ENCODE assay signal across 2 cellular contexts in the genomic region with DNA sequence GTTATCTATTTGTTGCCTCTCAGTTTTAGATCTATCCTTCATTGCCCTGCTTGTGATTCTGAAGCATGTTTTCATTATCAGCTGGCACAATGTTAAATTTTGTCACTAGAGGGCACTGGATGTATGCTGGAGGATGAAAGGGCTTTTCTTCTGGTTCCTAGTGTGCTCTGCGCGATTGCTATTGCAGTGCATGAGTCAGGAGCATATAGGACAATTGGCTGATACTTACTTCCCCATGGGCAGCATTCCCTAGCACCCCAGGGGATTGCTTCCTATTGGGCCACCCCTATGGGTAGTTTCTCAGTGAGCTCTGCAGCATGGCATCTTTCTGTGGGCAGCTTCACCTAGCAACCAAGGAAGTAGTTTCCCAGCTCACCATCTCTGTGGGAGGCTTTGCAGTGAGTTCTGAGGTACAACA.
A peak's percentile ranks its signal among the peaks of the same experiment; 100 is the strongest.
TF ChIP-seq lines count a peak whose summit lies in the region.

No MANE protein-coding gene starts in this region.

TF ChIP-seq in HCT116, 20 proteins besides CTCF, POLR2A, EP300 and RAD21 (continued from another document):
- TF ChIP-seq, protein P1, sequence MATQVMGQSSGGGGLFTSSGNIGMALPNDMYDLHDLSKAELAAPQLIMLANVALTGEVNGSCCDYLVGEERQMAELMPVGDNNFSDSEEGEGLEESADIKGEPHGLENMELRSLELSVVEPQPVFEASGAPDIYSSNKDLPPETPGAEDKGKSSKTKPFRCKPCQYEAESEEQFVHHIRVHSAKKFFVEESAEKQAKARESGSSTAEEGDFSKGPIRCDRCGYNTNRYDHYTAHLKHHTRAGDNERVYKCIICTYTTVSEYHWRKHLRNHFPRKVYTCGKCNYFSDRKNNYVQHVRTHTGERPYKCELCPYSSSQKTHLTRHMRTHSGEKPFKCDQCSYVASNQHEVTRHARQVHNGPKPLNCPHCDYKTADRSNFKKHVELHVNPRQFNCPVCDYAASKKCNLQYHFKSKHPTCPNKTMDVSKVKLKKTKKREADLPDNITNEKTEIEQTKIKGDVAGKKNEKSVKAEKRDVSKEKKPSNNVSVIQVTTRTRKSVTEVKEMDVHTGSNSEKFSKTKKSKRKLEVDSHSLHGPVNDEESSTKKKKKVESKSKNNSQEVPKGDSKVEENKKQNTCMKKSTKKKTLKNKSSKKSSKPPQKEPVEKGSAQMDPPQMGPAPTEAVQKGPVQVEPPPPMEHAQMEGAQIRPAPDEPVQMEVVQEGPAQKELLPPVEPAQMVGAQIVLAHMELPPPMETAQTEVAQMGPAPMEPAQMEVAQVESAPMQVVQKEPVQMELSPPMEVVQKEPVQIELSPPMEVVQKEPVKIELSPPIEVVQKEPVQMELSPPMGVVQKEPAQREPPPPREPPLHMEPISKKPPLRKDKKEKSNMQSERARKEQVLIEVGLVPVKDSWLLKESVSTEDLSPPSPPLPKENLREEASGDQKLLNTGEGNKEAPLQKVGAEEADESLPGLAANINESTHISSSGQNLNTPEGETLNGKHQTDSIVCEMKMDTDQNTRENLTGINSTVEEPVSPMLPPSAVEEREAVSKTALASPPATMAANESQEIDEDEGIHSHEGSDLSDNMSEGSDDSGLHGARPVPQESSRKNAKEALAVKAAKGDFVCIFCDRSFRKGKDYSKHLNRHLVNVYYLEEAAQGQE (IDR thresholded peaks at IDR 0.05; ENCODE audit: low read depth): no peak
- TF ChIP-seq ZFX (IDR thresholded peaks at IDR 0.05): no peak
- TF ChIP-seq POLR2AphosphoS5 (IDR thresholded peaks at IDR 0.05; ENCODE audit: low read depth, low read length): no peak
- TF ChIP-seq ELF1 (IDR thresholded peaks at IDR 0.05; ENCODE audit: borderline replicate concordance, low read depth): no peak
- no peak for TF ChIP-seq EGR1 (IDR thresholded peaks at IDR 0.05; ENCODE audit: low read depth)
- TF ChIP-seq, protein P2, sequence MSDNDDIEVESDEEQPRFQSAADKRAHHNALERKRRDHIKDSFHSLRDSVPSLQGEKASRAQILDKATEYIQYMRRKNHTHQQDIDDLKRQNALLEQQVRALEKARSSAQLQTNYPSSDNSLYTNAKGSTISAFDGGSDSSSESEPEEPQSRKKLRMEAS (IDR thresholded peaks at IDR 0.05): 0 out of 2 replicates have a peak, but pooled peaks have one; percentile 23
- TF ChIP-seq CEBPB (IDR thresholded peaks at IDR 0.05; ENCODE audit: low read depth): no peak
- TF ChIP-seq CBX3 (IDR thresholded peaks at IDR 0.05; ENCODE audit: low read depth): peak; percentile 37; the same call in 1 of the 2 replicates

TF ChIP-seq in H1, 55 proteins besides CTCF, POLR2A, EP300 and RAD21 (continued from another document):
- TF ChIP-seq, protein P3, sequence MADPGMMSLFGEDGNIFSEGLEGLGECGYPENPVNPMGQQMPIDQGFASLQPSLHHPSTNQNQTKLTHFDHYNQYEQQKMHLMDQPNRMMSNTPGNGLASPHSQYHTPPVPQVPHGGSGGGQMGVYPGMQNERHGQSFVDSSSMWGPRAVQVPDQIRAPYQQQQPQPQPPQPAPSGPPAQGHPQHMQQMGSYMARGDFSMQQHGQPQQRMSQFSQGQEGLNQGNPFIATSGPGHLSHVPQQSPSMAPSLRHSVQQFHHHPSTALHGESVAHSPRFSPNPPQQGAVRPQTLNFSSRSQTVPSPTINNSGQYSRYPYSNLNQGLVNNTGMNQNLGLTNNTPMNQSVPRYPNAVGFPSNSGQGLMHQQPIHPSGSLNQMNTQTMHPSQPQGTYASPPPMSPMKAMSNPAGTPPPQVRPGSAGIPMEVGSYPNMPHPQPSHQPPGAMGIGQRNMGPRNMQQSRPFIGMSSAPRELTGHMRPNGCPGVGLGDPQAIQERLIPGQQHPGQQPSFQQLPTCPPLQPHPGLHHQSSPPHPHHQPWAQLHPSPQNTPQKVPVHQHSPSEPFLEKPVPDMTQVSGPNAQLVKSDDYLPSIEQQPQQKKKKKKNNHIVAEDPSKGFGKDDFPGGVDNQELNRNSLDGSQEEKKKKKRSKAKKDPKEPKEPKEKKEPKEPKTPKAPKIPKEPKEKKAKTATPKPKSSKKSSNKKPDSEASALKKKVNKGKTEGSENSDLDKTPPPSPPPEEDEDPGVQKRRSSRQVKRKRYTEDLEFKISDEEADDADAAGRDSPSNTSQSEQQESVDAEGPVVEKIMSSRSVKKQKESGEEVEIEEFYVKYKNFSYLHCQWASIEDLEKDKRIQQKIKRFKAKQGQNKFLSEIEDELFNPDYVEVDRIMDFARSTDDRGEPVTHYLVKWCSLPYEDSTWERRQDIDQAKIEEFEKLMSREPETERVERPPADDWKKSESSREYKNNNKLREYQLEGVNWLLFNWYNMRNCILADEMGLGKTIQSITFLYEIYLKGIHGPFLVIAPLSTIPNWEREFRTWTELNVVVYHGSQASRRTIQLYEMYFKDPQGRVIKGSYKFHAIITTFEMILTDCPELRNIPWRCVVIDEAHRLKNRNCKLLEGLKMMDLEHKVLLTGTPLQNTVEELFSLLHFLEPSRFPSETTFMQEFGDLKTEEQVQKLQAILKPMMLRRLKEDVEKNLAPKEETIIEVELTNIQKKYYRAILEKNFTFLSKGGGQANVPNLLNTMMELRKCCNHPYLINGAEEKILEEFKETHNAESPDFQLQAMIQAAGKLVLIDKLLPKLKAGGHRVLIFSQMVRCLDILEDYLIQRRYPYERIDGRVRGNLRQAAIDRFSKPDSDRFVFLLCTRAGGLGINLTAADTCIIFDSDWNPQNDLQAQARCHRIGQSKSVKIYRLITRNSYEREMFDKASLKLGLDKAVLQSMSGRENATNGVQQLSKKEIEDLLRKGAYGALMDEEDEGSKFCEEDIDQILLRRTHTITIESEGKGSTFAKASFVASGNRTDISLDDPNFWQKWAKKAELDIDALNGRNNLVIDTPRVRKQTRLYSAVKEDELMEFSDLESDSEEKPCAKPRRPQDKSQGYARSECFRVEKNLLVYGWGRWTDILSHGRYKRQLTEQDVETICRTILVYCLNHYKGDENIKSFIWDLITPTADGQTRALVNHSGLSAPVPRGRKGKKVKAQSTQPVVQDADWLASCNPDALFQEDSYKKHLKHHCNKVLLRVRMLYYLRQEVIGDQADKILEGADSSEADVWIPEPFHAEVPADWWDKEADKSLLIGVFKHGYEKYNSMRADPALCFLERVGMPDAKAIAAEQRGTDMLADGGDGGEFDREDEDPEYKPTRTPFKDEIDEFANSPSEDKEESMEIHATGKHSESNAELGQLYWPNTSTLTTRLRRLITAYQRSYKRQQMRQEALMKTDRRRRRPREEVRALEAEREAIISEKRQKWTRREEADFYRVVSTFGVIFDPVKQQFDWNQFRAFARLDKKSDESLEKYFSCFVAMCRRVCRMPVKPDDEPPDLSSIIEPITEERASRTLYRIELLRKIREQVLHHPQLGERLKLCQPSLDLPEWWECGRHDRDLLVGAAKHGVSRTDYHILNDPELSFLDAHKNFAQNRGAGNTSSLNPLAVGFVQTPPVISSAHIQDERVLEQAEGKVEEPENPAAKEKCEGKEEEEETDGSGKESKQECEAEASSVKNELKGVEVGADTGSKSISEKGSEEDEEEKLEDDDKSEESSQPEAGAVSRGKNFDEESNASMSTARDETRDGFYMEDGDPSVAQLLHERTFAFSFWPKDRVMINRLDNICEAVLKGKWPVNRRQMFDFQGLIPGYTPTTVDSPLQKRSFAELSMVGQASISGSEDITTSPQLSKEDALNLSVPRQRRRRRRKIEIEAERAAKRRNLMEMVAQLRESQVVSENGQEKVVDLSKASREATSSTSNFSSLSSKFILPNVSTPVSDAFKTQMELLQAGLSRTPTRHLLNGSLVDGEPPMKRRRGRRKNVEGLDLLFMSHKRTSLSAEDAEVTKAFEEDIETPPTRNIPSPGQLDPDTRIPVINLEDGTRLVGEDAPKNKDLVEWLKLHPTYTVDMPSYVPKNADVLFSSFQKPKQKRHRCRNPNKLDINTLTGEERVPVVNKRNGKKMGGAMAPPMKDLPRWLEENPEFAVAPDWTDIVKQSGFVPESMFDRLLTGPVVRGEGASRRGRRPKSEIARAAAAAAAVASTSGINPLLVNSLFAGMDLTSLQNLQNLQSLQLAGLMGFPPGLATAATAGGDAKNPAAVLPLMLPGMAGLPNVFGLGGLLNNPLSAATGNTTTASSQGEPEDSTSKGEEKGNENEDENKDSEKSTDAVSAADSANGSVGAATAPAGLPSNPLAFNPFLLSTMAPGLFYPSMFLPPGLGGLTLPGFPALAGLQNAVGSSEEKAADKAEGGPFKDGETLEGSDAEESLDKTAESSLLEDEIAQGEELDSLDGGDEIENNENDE (IDR thresholded peaks at IDR 0.05; ENCODE audit: insufficient replicate concordance, low read length): no peak
- TF ChIP-seq TAF1 (IDR thresholded peaks at IDR 0.05; ENCODE audit: low read depth, low read length) (no peak), POU5F1 (IDR thresholded peaks at IDR 0.05; ENCODE audit: low read depth, low read length) (no peak), NANOG (IDR thresholded peaks at IDR 0.05; ENCODE audit: insufficient read depth, low read depth, low read length, poor library complexity, severe bottlenecking) (peak; percentile 28), PHF8 (conservative IDR thresholded peaks at IDR 0.05; ENCODE audit: low read depth, low read length) (no peak), SIRT6 (IDR thresholded peaks at IDR 0.05; ENCODE audit: low read length) (no peak), YY1 (IDR thresholded peaks at IDR 0.05; ENCODE audit: low read depth, low read length) (0 out of 2 replicates have a peak, but pooled peaks have one; percentile 38), KDM1A (IDR thresholded peaks at IDR 0.05; ENCODE audit: borderline replicate concordance, low read length) (no peak), SIX5 (IDR thresholded peaks at IDR 0.05; ENCODE audit: low read depth, low read length) (no peak), JUND (IDR thresholded peaks at IDR 0.05; ENCODE audit: low read length) (no peak), EGR1 (IDR thresholded peaks at IDR 0.05; ENCODE audit: borderline replicate concordance, low read depth, low read length) (no peak), CBX5 (IDR thresholded peaks at IDR 0.05; ENCODE audit: low read depth, low read length) (no peak), KDM4A (IDR thresholded peaks at IDR 0.05; ENCODE audit: low read depth, low read length, severe bottlenecking) (no peak), CHD2 (IDR thresholded peaks at IDR 0.05; ENCODE audit: low read length) (no peak), HDAC2 (IDR thresholded peaks at IDR 0.05; ENCODE audit: borderline replicate concordance in 1 of 2, low read depth in 2 of 2, low read length in 2 of 2) (no peak), TEAD4 (IDR thresholded peaks at IDR 0.05; ENCODE audit: low read depth, low read length) (peak; percentile 39; the same call in 1 of the 2 replicates), RXRA (IDR thresholded peaks at IDR 0.05; ENCODE audit: insufficient read depth, low read depth, low read length) (no peak)
- TF ChIP-seq, protein P4, sequence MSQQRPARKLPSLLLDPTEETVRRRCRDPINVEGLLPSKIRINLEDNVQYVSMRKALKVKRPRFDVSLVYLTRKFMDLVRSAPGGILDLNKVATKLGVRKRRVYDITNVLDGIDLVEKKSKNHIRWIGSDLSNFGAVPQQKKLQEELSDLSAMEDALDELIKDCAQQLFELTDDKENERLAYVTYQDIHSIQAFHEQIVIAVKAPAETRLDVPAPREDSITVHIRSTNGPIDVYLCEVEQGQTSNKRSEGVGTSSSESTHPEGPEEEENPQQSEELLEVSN (IDR thresholded peaks at IDR 0.05): no peak
- TF ChIP-seq, protein P2 (IDR thresholded peaks at IDR 0.05): 0 out of 2 replicates have a peak, but pooled peaks have one; percentile 24
- TF ChIP-seq, protein P5, sequence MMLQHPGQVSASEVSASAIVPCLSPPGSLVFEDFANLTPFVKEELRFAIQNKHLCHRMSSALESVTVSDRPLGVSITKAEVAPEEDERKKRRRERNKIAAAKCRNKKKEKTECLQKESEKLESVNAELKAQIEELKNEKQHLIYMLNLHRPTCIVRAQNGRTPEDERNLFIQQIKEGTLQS (IDR thresholded peaks at IDR 0.05; ENCODE audit: insufficient read depth, low read depth, low read length): no peak
